In genomic region chr6:18115356-18115755, GRCh38 we compare ENCODE assay signal across 1 cellular context.
A peak's percentile ranks its signal among the peaks of the same experiment; 100 is the strongest.
TF ChIP-seq lines count a peak whose summit lies in the region.

No MANE protein-coding gene starts in this region.

TF ChIP-seq in GM12878, 131 proteins besides CTCF, POLR2A, EP300 and RAD21:
- peak; percentile 52 for TF ChIP-seq RUNX3 (IDR thresholded peaks at IDR 0.05; ENCODE audit: low read length)
- no peak for TF ChIP-seq ZBTB4 (CRISPR knock-in tag; IDR thresholded peaks at IDR 0.05)
- peak; percentile 44; the same call in 1 of the 2 replicates for TF ChIP-seq SPI1 (IDR thresholded peaks at IDR 0.05; ENCODE audit: borderline replicate concordance, insufficient read depth, low read depth, low read length)
